In the genomic region with DNA sequence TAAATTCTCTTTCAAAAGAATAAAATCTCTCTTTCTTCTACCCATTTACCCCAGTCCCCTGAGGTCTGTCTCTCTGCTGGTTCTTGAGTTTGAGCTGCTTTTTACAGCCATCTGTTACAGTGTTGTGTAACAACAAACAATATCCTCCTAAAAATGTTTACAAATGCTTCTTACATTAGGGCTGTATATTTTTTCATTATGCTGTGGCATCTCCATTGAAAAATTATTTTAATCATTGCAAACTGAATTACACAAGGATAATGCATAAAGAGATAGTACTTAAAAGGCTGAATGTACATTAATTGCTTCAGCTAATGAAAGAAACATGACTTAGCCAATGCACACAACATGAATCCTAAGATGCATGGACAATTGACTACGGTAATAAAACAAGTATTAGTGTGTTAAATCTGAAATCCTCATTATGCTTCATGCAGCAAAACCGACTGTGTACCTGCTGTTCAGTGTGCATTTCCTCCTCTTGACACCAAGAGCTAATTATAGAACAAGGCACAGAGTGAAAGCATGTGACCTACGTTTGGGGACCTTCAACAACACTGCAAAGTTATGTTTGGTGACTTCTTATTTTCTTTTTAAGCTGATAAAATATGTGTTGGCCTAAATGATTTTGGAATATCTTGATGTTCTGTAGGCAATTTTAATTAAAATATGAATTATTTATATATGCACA, we compare ENCODE assay signal across 13 cellular contexts.
DNase-seq lines count a peak whose midpoint lies in the region; ATAC-seq and TF ChIP-seq lines count a peak whose summit lies in the region.
"Had no signal": no experiment of that assay in that cellular context is flagged by ENCODE, and none has a peak within 500 bp of the region (broad histone marks: within the 10 kb centered on the region; RNA-seq: fewer than 3 reads in every experiment).

No MANE protein-coding gene starts in this region.

- intact Hi-C loops in sigmoid colon (cut with DNase I), result no loop called here

- no peaks in the 10 kb centered on the region for H3K36me3 Mint-ChIP-seq in naive B cell

- TF ChIP-seq CTCF in sigmoid colon (IDR thresholded peaks at IDR 0.05), result no peak

- H3K9me3 ChIP-seq in sigmoid colon, result no peaks in the 10 kb centered on the region
- H3K9me3 ChIP-seq: ovary, thoracic aorta had no signal

- TF ChIP-seq POLR2A in sigmoid colon (IDR thresholded peaks at IDR 0.05), result no peak

- H3K27me3 Mint-ChIP-seq in naive B cell, result no peaks in the 10 kb centered on the region
- H3K27me3 Mint-ChIP-seq: central memory CD8-positive, alpha-beta T cell had no signal

- H3K27ac ChIP-seq in sigmoid colon, result no peak overlapping the region
- H3K27ac ChIP-seq: ovary, thoracic aorta had no signal

- ATAC-seq in GM21825 (IDR thresholded peaks at IDR 0.05; ENCODE audit: unreplicated experiment) (peak; percentile 87), HG03460 (IDR thresholded peaks at IDR 0.05; ENCODE audit: unreplicated experiment) (peak; percentile 73), naive B cell (ENCODE audit: low read depth in 2 of 2) (peak; percentile 84 to 85)
- ATAC-seq: activated T-helper 17 cell treated with anti-CD3 and anti-CD28 coated beads, Interleukin-2, amount 50 U/mL, for 72 hours had no signal

- H3K4me3 Mint-ChIP-seq in naive B cell, result peak overlapping the region; percentile 4 to 70 (median 44)
- H3K4me3 Mint-ChIP-seq: activated T-helper 17 cell treated with anti-CD3 and anti-CD28 coated beads, Interleukin-2, amount 50 U/mL, for 72 hours; central memory CD8-positive, alpha-beta T cell had no signal

- H3K36me3 ChIP-seq in sigmoid colon, result no peaks in the 10 kb centered on the region
- H3K36me3 ChIP-seq: ovary, thoracic aorta had no signal

- peak overlapping the region in 4 of 6 donors; percentile 78 to 92 (median 86) for H3K27ac Mint-ChIP-seq in naive B cell
- H3K27ac Mint-ChIP-seq: activated T-helper 17 cell treated with anti-CD3 and anti-CD28 coated beads, Interleukin-2, amount 50 U/mL, for 72 hours had no signal

- H3K4me1 Mint-ChIP-seq in naive B cell, result peaks cover 19 to 50% (median 43%) of the 10 kb centered on the region in 3 donors
- H3K4me1 Mint-ChIP-seq: activated T-helper 17 cell treated with anti-CD3 and anti-CD28 coated beads, Interleukin-2, amount 50 U/mL, for 72 hours; central memory CD8-positive, alpha-beta T cell had no signal

- TF ChIP-seq EP300 in sigmoid colon (IDR thresholded peaks at IDR 0.05), result no peak

- peaks cover 0 to 3% (median 0%) of the 10 kb centered on the region in 7 donors for H3K9me3 Mint-ChIP-seq in naive B cell
- H3K9me3 Mint-ChIP-seq: activated T-helper 17 cell treated with anti-CD3 and anti-CD28 coated beads, Interleukin-2, amount 50 U/mL, for 72 hours; central memory CD8-positive, alpha-beta T cell had no signal

- 19 to 40% methylated on average over 3 of the region's 3 CpGs for WGBS in sigmoid colon, 2 donors

- no peaks in the 10 kb centered on the region for H3K4me1 ChIP-seq in sigmoid colon

- no peak overlapping the region for H3K4me3 ChIP-seq in sigmoid colon
- H3K4me3 ChIP-seq: ovary, thoracic aorta had no signal

- DNase-seq in NCI-H1694 treated with DMSO at 0.1 percent for 48 hours (lab: John Stamatoyannopoulos, UW) (peak; percentile 36), NCI-H1694 (lab: John Stamatoyannopoulos, UW) (no peak), naive B cell (peak; percentile 40), sigmoid colon (no peak), RKO (ENCODE audit: low spot score) (no peak)
- DNase-seq in stimulated activated CD4-positive, alpha-beta T cell treated with anti-CD3 and anti-CD28 coated beads, Interleukin-15, amount 100 ng/mL, for 24 hours, result no peak
- DNase-seq: activated CD4-positive, CD25-positive, alpha-beta regulatory T cell; ovary had no signal

- no peaks in the 10 kb centered on the region for H3K27me3 ChIP-seq in sigmoid colon
- H3K27me3 ChIP-seq: ovary had no signal

Comparison
In these comparisons a context has a peak if more than half of its experiments do, and no peak if none do; other contexts are left out.
1. DNase-seq: peak in NCI-H1694 treated with DMSO at 0.1 percent for 48 hours (single experiment) and naive B cell (single experiment); none in NCI-H1694 (single experiment), sigmoid colon (single experiment), RKO (single experiment) and stimulated activated CD4-positive, alpha-beta T cell treated with anti-CD3 and anti-CD28 coated beads, Interleukin-15, amount 100 ng/mL, for 24 hours (single experiment).
2. Peak in every context shown above with its lines, with median percentiles within 50 percentile points of each other: ATAC-seq.